9 cellular contexts compared by ENCODE assay signal in genomic region chr7:18119985-18120384, GRCh38.
A peak's percentile ranks its signal among the peaks of the same experiment; 100 is the strongest.
DNase-seq lines count a peak whose midpoint lies in the region; ATAC-seq and TF ChIP-seq lines count a peak whose summit lies in the region.
"Had no signal": no experiment of that assay in that cellular context is flagged by ENCODE, and none has a peak within 500 bp of the region (broad histone marks: within the 10 kb centered on the region; RNA-seq: fewer than 3 reads in every experiment).

No MANE protein-coding gene starts in this region.

- H3K4me3 ChIP-seq in foreskin fibroblast (ENCODE audit: low read depth in 1 of 2, low read length in 2 of 2) (no peak overlapping the region), adrenal gland (no peak overlapping the region)

- H3K9me3 ChIP-seq in adrenal gland (replicated peaks in 1 of 3), result no peaks in the 10 kb centered on the region

- H3K27me3 ChIP-seq in adrenal gland, result no peaks in the 10 kb centered on the region

- H3K4me1 ChIP-seq in adrenal gland (replicated peaks in 1 of 2), result no peaks in the 10 kb centered on the region

- 0 out of 2 replicates have a peak, but pooled peaks have one; percentile 9 for TF ChIP-seq CTCF in GM12874 (IDR thresholded peaks at IDR 0.05; ENCODE audit: insufficient read depth, low read depth, low read length)
- TF ChIP-seq CTCF in foreskin fibroblast (IDR thresholded peaks at IDR 0.05; ENCODE audit: low read depth, low read length), result peak; percentile 9
- TF ChIP-seq CTCF in adrenal gland (IDR thresholded peaks at IDR 0.05), result peak in 2 of 6 experiments; percentile 8 to 10

- DNase-seq in A172 (ENCODE audit: low spot score), result peak; percentile 15
- DNase-seq in SK-MEL-5 (ENCODE audit: low read depth, low spot score), result peak; percentile 86
- DNase-seq in foreskin fibroblast, result peak in 1 of 2 donors; percentile 21
- no peak for DNase-seq in GM19240 (ENCODE audit: insufficient read length, low spot score)
- DNase-seq in activated CD8-positive, alpha-beta memory T cell treated with anti-CD3 and anti-CD28 coated beads for 24 hours, result no peak
- no peak for DNase-seq in adrenal gland
- DNase-seq: NCI-H1436 had no signal

- H3K36me3 ChIP-seq in adrenal gland (replicated peaks in 1 of 2), result no peaks in the 10 kb centered on the region

- no peak overlapping the region for H3K27ac ChIP-seq in adrenal gland

- ATAC-seq in GM18868 (IDR thresholded peaks at IDR 0.05; ENCODE audit: unreplicated experiment), result no peak

- in situ Hi-C loops in SK-MEL-5 (cut with HindIII; ENCODE audit: low pct_unique_long_range_greater_than_20kb, low sequenced_read_pairs), result no loop called here

- no peak for TF ChIP-seq POLR2A in adrenal gland (IDR thresholded peaks at IDR 0.05)

- intact Hi-C loops in adrenal gland (cut with DNase I), result no loop called here

Comparison
In these comparisons a context has a peak if more than half of its experiments do, and no peak if none do; other contexts are left out.
1. DNase-seq: peak in A172 (single experiment) and SK-MEL-5 (single experiment); none in GM19240 (single experiment), activated CD8-positive, alpha-beta memory T cell treated with anti-CD3 and anti-CD28 coated beads for 24 hours (single experiment) and adrenal gland (0 of 7).